ENCODE assay signal across 20 cellular contexts in the genomic region with DNA sequence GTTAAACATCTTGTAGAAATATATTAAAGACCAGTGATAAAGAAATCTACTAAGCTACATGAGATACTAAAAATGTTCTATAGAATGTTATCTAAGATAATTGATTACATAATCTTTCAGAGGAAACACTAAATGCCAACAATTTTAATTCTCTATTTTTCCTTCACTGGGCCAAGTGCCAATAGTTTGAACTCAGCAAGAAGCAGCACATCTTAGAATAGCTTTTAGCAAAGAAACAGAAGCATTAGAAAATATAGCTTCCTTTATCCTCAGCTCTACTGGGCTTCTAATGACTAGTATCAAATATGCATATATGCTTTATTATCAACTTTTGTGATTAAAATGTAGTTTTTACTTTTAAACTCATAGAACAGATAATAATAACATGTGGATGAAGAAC.
DNase-seq lines count a peak whose midpoint lies in the region; TF ChIP-seq lines count a peak whose summit lies in the region.
"Had no signal": no experiment of that assay in that cellular context is flagged by ENCODE, and none has a peak within 500 bp of the region (broad histone marks: within the 10 kb centered on the region; RNA-seq: fewer than 3 reads in every experiment).

No MANE protein-coding gene starts in this region.

- no peak overlapping the region for H3K4me3 ChIP-seq in dorsolateral prefrontal cortex
- H3K4me3 ChIP-seq: BLaER1 had no signal

- no peaks in the 10 kb centered on the region for H3K36me3 Mint-ChIP-seq in activated T-helper 2 cell treated with anti-CD3 and anti-CD28 coated beads, Interferon-gamma antibody, Interleukin-2, Interleukin-4, amounts not matched to agents 10 μg/mL and 5 μg/mL and 100 μg/mL, durations not matched to agents 14 hours and 24 hours and 36 hours (ENCODE audit: low read depth)
- H3K36me3 Mint-ChIP-seq: CD14-positive monocyte; CD4-positive, alpha-beta memory T cell; CD4-positive, CD25-positive, alpha-beta regulatory T cell; CD8-positive, alpha-beta memory T cell had no signal

- no peak overlapping the region for H3K4me3 Mint-ChIP-seq in activated T-helper 2 cell treated with anti-CD3 and anti-CD28 coated beads, Interferon-gamma antibody, Interleukin-2, Interleukin-4, amounts not matched to agents 10 μg/mL and 5 μg/mL and 100 μg/mL, durations not matched to agents 14 hours and 24 hours and 36 hours (ENCODE audit: low read depth)
- H3K4me3 Mint-ChIP-seq: CD14-positive monocyte; CD4-positive, alpha-beta memory T cell; CD4-positive, CD25-positive, alpha-beta regulatory T cell; CD8-positive, alpha-beta memory T cell had no signal

- no peaks in the 10 kb centered on the region for H3K27me3 Mint-ChIP-seq in activated T-helper 2 cell treated with anti-CD3 and anti-CD28 coated beads, Interferon-gamma antibody, Interleukin-2, Interleukin-4, amounts not matched to agents 10 μg/mL and 5 μg/mL and 100 μg/mL, durations not matched to agents 14 hours and 24 hours and 36 hours (ENCODE audit: low read depth)
- H3K27me3 Mint-ChIP-seq: CD4-positive, alpha-beta memory T cell; CD4-positive, CD25-positive, alpha-beta regulatory T cell; CD8-positive, alpha-beta memory T cell had no signal

- no peaks in the 10 kb centered on the region for H3K9me3 Mint-ChIP-seq in activated T-helper 2 cell treated with anti-CD3 and anti-CD28 coated beads, Interferon-gamma antibody, Interleukin-2, Interleukin-4, amounts not matched to agents 10 μg/mL and 5 μg/mL and 100 μg/mL, durations not matched to agents 14 hours and 24 hours and 36 hours

- no peak overlapping the region for H3K27ac Mint-ChIP-seq in activated T-helper 2 cell treated with anti-CD3 and anti-CD28 coated beads, Interferon-gamma antibody, Interleukin-2, Interleukin-4, amounts not matched to agents 10 μg/mL and 5 μg/mL and 100 μg/mL, durations not matched to agents 14 hours and 24 hours and 36 hours
- H3K27ac Mint-ChIP-seq: CD4-positive, alpha-beta memory T cell had no signal

- H3K27me3 ChIP-seq in dorsolateral prefrontal cortex, result no peaks in the 10 kb centered on the region
- H3K27me3 ChIP-seq: BE2C, BLaER1 had no signal

- peak overlapping the region in 31 of 59 donors; percentile 4 to 78 (median 39) for H3K27ac ChIP-seq in dorsolateral prefrontal cortex
- H3K27ac ChIP-seq: BLaER1 had no signal

- no peak for TF ChIP-seq CTCF in dorsolateral prefrontal cortex (IDR thresholded peaks at IDR 0.05 in 54 of 56, conservative IDR thresholded peaks at IDR 0.05 in 2 of 56; ENCODE audit: low read depth in 1 of 56, partially characterized antibody in 56 of 56)

- intact Hi-C loops in dorsolateral prefrontal cortex (cut with DNase I), result loop anchor here in 1 of 2 donors (10.0 kb wide), 1 partner anchor 234 kb away; no protein-coding TSS in a partner anchor
- intact Hi-C loops in activated T-helper 2 cell treated with anti-CD3 and anti-CD28 coated beads, Interferon-gamma antibody, Interleukin-2, Interleukin-4, amounts not matched to agents 10 μg/mL and 5 μg/mL and 100 μg/mL, durations not matched to agents 14 hours and 24 hours and 36 hours (cut with micrococcal nuclease), result no loop called here

- DNase-seq in dorsolateral prefrontal cortex, result no peak
- DNase-seq in inferior parietal cortex (ENCODE audit: extremely low spot score), result peak; percentile 41
- peak; percentile 54 for DNase-seq in middle frontal gyrus (ENCODE audit: extremely low spot score, low spot score)
- DNase-seq in RPMI8226, result no peak
- DNase-seq in DMS153 (lab: John Stamatoyannopoulos, UW), result no peak
- DNase-seq in LoVo (ENCODE audit: low spot score), result no peak
- no peak for DNase-seq in activated T-helper 2 cell treated with anti-CD3 and anti-CD28 coated beads, Interferon-gamma antibody, Interleukin-2, Interleukin-4, amounts not matched to agents 10 μg/mL and 5 μg/mL and 100 μg/mL, durations not matched to agents 14 hours and 24 hours and 36 hours (ENCODE audit: low spot score)
- DNase-seq: 8988T; ACHN; BE2C; C1 segment of cervical spinal cord; CD4-positive, alpha-beta memory T cell; CD4-positive, CD25-positive, alpha-beta regulatory T cell; CD8-positive, alpha-beta memory T cell; COR-L47; DMS 273 treated with DMSO at 0.1 percent for 48 hours; DMS79 treated with DMSO at 0.1 percent for 48 hours; GF-D8 had no signal

- H3K4me1 Mint-ChIP-seq in activated T-helper 2 cell treated with anti-CD3 and anti-CD28 coated beads, Interferon-gamma antibody, Interleukin-2, Interleukin-4, amounts not matched to agents 10 μg/mL and 5 μg/mL and 100 μg/mL, durations not matched to agents 14 hours and 24 hours and 36 hours (ENCODE audit: low read depth), result no peaks in the 10 kb centered on the region
- H3K4me1 Mint-ChIP-seq: CD14-positive monocyte; CD4-positive, alpha-beta memory T cell; CD4-positive, CD25-positive, alpha-beta regulatory T cell; CD8-positive, alpha-beta memory T cell had no signal

Comparison
In these comparisons a context has a peak if more than half of its experiments do, and no peak if none do; other contexts are left out.
1. DNase-seq: peak in inferior parietal cortex (single experiment) and middle frontal gyrus (single experiment); none in dorsolateral prefrontal cortex (0 of 10), RPMI8226 (single experiment), DMS153 (single experiment), LoVo (single experiment) and activated T-helper 2 cell treated with anti-CD3 and anti-CD28 coated beads, Interferon-gamma antibody, Interleukin-2, Interleukin-4, amounts not matched to agents 10 μg/mL and 5 μg/mL and 100 μg/mL, durations not matched to agents 14 hours and 24 hours and 36 hours (single experiment).